In the genomic region with DNA sequence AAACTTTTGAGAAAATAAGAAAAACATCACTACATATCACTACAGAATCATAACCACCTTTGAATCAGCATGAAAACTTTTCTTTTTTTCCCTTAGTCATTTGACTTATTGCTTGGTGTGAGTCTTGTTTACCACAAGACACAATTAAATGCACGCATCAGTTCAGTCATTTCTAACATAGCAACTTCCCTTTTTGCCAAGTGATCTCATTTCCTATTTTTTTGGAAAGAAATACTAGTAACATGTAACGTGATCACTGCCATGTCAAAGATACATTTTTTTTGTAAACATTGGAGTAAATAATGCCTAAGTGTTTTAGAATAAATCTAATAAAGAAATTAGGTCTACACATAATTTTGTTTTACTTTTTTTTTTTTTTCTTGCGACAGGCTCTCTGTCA, we compare ENCODE assay signal across 10 cellular contexts. TPM values are rescaled to one million over a fixed set of nuclear protein-coding genes. Genes with fewer than 3 reads are reported as not detected.
DNase-seq lines count a peak whose midpoint lies in the region; ATAC-seq and TF ChIP-seq lines count a peak whose summit lies in the region.
"Had no signal": no experiment of that assay in that cellular context is flagged by ENCODE, and none has a peak within 500 bp of the region (broad histone marks: within the 10 kb centered on the region; RNA-seq: fewer than 3 reads in every experiment).

No MANE protein-coding gene starts in this region.

- H3K4me3 ChIP-seq in astrocyte of the spinal cord (ENCODE audit: low read depth, low read length) (no peak overlapping the region), stomach (no peak overlapping the region)
- H3K4me3 ChIP-seq: SK-N-MC had no signal

- in situ Hi-C loops in astrocyte of the spinal cord (cut with HindIII; ENCODE audit: low sequenced_read_pairs): no loop called here

- H3K27me3 ChIP-seq in stomach: no peaks in the 10 kb centered on the region

- intact Hi-C loops in stomach (cut with DNase I; ENCODE audit: low total_unique reads): no loop called here

- H3K27ac Mint-ChIP-seq in T-helper 2 cell treated with Interferon-gamma antibody and Interleukin-4, amounts not matched to agents 5 μg/mL and 100 μg/mL, for 36 hours: no peak overlapping the region

- no peak for TF ChIP-seq POLR2A in stomach (IDR thresholded peaks at IDR 0.05)

- TF ChIP-seq CTCF in astrocyte of the spinal cord (IDR thresholded peaks at IDR 0.05; ENCODE audit: low read depth, low read length): no peak
- TF ChIP-seq CTCF in stomach (IDR thresholded peaks at IDR 0.05): no peak

- H3K9me3 Mint-ChIP-seq in T-helper 2 cell treated with Interferon-gamma antibody and Interleukin-4, amounts not matched to agents 5 μg/mL and 100 μg/mL, for 36 hours: peaks cover 4% of the 10 kb centered on the region

- H3K36me3 Mint-ChIP-seq in T-helper 2 cell treated with Interferon-gamma antibody and Interleukin-4, amounts not matched to agents 5 μg/mL and 100 μg/mL, for 36 hours (ENCODE audit: low read depth): no peaks in the 10 kb centered on the region

- DNase-seq in Ammon's horn (ENCODE audit: low spot score) (peak; percentile 10), astrocyte of the spinal cord (ENCODE audit: low read depth, low spot score) (peak; percentile 50), cortex of kidney (lab: John Stamatoyannopoulos, UW) (no peak), LoVo (ENCODE audit: low spot score) (no peak), stomach (no peak)
- no peak for DNase-seq in T-helper 2 cell treated with Interferon-gamma antibody and Interleukin-4, amounts not matched to agents 5 μg/mL and 100 μg/mL, for 36 hours (ENCODE audit: low spot score)
- DNase-seq: DND-41 had no signal

- no peak overlapping the region for H3K4me3 Mint-ChIP-seq in T-helper 2 cell treated with Interferon-gamma antibody and Interleukin-4, amounts not matched to agents 5 μg/mL and 100 μg/mL, for 36 hours

- H3K4me1 ChIP-seq in stomach: peaks cover 0 to 22% (median 0%) of the 10 kb centered on the region in 4 donors

- H3K27ac ChIP-seq in stomach: peak overlapping the region in 1 of 5 donors; percentile 18
- H3K27ac ChIP-seq: SK-N-MC had no signal

- peak; percentile 77 for ATAC-seq in GM19463 (IDR thresholded peaks at IDR 0.05; ENCODE audit: unreplicated experiment)
- peak; percentile 82 for ATAC-seq in HG03196 (IDR thresholded peaks at IDR 0.05; ENCODE audit: unreplicated experiment)

- H3K9me3 ChIP-seq in stomach: no peaks in the 10 kb centered on the region

- H3K27me3 Mint-ChIP-seq in T-helper 2 cell treated with Interferon-gamma antibody and Interleukin-4, amounts not matched to agents 5 μg/mL and 100 μg/mL, for 36 hours (ENCODE audit: low read depth): no peaks in the 10 kb centered on the region

- H3K36me3 ChIP-seq in stomach: no peaks in the 10 kb centered on the region

- no peak for TF ChIP-seq EP300 in stomach (IDR thresholded peaks at IDR 0.05)

- WGBS in stomach, 5 donors: 52 to 73% (median 67%) methylated on average over 3 of the region's 3 CpGs

- H3K4me1 Mint-ChIP-seq in T-helper 2 cell treated with Interferon-gamma antibody and Interleukin-4, amounts not matched to agents 5 μg/mL and 100 μg/mL, for 36 hours (ENCODE audit: low read depth): peaks cover 23% of the 10 kb centered on the region

RNA-seq across cellular contexts. Expression of a gene that starts 5.1 kb away (rescaled TPM):
- total RNA-seq in stomach: 1 to 10 TPM in 3 of 5 donors, not detected in 2; 3.6 to 6.4 (median 5.9) TPM
- 100 to 1,000 TPM in 1 of 3 donors, 1 to 10 TPM in 2; 6.9 to 163 (median 9.9) TPM for polyA plus RNA-seq in stomach

Comparison
In these comparisons a context has a peak if more than half of its experiments do, and no peak if none do; other contexts are left out.
1. DNase-seq: peak in Ammon's horn (single experiment) and astrocyte of the spinal cord (single experiment); none in cortex of kidney (single experiment), T-helper 2 cell treated with Interferon-gamma antibody and Interleukin-4, amounts not matched to agents 5 μg/mL and 100 μg/mL, for 36 hours (single experiment), LoVo (single experiment) and stomach (single experiment).